Comparison of ENCODE assay signal across 11 cellular contexts in the genomic region with DNA sequence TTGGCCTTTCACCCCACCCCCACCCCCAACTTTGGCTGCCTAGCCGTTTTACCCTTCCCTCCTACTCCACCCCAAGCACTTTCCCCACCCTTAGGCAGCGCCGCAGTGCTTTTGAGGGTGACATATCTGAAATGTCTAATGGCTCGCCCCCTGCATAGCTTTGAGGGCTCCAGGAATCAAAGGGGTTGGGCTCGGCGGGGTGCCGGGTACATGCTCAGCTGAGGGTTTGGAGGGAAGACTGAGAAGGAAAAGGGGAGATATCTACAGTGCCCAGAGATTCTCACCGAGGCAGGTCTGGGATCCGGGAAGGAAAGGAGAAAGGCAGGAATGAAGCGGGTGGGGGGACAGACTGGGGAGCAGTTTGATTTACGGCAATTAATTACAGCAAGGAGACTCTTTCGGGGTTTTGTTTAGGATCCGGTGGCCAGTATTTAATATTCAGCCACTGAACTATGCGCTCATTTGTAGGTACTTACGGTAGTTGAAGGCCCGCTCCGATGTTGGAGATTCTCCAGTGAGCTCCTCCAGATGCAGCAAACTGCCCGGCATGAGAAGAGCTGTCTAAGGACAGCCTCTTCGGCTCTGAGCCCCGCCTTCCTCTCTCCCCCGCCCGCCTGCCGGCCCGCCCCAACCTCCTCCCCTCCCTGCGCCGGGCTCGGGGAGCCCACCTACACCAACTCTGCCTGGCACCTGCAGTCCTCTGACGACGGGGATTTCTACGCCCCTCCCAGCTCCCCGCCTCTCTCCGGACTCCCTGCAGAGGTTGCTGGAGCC. TPM values are rescaled to one million over a fixed set of nuclear protein-coding genes. Genes with fewer than 3 reads are reported as not detected.
DNase-seq lines count a peak whose midpoint lies in the region; ATAC-seq and TF ChIP-seq lines count a peak whose summit lies in the region.
"Had no signal": no experiment of that assay in that cellular context is flagged by ENCODE, and none has a peak within 500 bp of the region (broad histone marks: within the 10 kb centered on the region; RNA-seq: fewer than 3 reads in every experiment).

A gene with protein sequence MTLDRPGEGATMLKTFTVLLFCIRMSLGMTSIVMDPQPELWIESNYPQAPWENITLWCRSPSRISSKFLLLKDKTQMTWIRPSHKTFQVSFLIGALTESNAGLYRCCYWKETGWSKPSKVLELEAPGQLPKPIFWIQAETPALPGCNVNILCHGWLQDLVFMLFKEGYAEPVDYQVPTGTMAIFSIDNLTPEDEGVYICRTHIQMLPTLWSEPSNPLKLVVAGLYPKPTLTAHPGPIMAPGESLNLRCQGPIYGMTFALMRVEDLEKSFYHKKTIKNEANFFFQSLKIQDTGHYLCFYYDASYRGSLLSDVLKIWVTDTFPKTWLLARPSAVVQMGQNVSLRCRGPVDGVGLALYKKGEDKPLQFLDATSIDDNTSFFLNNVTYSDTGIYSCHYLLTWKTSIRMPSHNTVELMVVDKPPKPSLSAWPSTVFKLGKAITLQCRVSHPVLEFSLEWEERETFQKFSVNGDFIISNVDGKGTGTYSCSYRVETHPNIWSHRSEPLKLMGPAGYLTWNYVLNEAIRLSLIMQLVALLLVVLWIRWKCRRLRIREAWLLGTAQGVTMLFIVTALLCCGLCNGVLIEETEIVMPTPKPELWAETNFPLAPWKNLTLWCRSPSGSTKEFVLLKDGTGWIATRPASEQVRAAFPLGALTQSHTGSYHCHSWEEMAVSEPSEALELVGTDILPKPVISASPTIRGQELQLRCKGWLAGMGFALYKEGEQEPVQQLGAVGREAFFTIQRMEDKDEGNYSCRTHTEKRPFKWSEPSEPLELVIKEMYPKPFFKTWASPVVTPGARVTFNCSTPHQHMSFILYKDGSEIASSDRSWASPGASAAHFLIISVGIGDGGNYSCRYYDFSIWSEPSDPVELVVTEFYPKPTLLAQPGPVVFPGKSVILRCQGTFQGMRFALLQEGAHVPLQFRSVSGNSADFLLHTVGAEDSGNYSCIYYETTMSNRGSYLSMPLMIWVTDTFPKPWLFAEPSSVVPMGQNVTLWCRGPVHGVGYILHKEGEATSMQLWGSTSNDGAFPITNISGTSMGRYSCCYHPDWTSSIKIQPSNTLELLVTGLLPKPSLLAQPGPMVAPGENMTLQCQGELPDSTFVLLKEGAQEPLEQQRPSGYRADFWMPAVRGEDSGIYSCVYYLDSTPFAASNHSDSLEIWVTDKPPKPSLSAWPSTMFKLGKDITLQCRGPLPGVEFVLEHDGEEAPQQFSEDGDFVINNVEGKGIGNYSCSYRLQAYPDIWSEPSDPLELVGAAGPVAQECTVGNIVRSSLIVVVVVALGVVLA (N-terminal part only) (minus strand): TSS at position 569 of the 774 bp plus-strand sequence. CDS start 2,632 bp downstream, outside the sequence.

- no peaks in the 10 kb centered on the region for H3K4me1 ChIP-seq in endocrine pancreas (ENCODE audit: control insufficient read depth, insufficient read depth, low read length)
- no peaks in the 10 kb centered on the region for H3K4me1 ChIP-seq in mucosa of descending colon (ENCODE audit: low read depth)

- H3K9ac ChIP-seq in endocrine pancreas (ENCODE audit: control insufficient read depth, insufficient read depth, low read length), result no peak within 1 kb of the TSS

- no peaks in the 10 kb centered on the region for H3K4me1 Mint-ChIP-seq in activated T-helper 17 cell treated with anti-CD3 and anti-CD28 coated beads, Interleukin-2, amount 50 U/mL, for 72 hours
- H3K4me1 Mint-ChIP-seq: central memory CD8-positive, alpha-beta T cell had no signal

- H3K27me3 ChIP-seq in endocrine pancreas (ENCODE audit: control insufficient read depth, insufficient read depth, low read length), result no peaks in the 10 kb centered on the region

- no peaks in the 10 kb centered on the region for H3K36me3 ChIP-seq in endocrine pancreas (ENCODE audit: control insufficient read depth, insufficient read depth, low read length)
- no peaks in the 10 kb centered on the region for H3K36me3 ChIP-seq in mucosa of descending colon (ENCODE audit: low read depth)

- peak; percentile 25 for ATAC-seq in mucosa of descending colon
- ATAC-seq in activated T-helper 17 cell treated with anti-CD3 and anti-CD28 coated beads, Interleukin-2, amount 50 U/mL, for 72 hours (replicated peaks), result no peak

- no peaks in the 10 kb centered on the region for H3K9me3 Mint-ChIP-seq in activated T-helper 17 cell treated with anti-CD3 and anti-CD28 coated beads, Interleukin-2, amount 50 U/mL, for 72 hours
- H3K9me3 Mint-ChIP-seq: central memory CD8-positive, alpha-beta T cell had no signal

- intact Hi-C loops in mucosa of descending colon (cut with DNase I, micrococcal nuclease), result no loop called here

- no peak within 1 kb of the TSS for H3K27ac Mint-ChIP-seq in activated T-helper 17 cell treated with anti-CD3 and anti-CD28 coated beads, Interleukin-2, amount 50 U/mL, for 72 hours

- H3K9me3 ChIP-seq in endocrine pancreas (ENCODE audit: control insufficient read depth, low read length) (no peaks in the 10 kb centered on the region), mucosa of descending colon (no peaks in the 10 kb centered on the region)

- H3K27me3 Mint-ChIP-seq in activated T-helper 17 cell treated with anti-CD3 and anti-CD28 coated beads, Interleukin-2, amount 50 U/mL, for 72 hours, result peaks cover 7% of the 10 kb centered on the region
- H3K27me3 Mint-ChIP-seq: central memory CD8-positive, alpha-beta T cell had no signal

- H3K4me3 ChIP-seq in AG10803 (ENCODE audit: low read length) (no peak within 1 kb of the TSS), endocrine pancreas (ENCODE audit: control insufficient read depth, insufficient read depth, low read length) (peak within 1 kb of the TSS; percentile 7), mucosa of descending colon (no peak within 1 kb of the TSS)

- no peak within 1 kb of the TSS for H3K4me3 Mint-ChIP-seq in activated T-helper 17 cell treated with anti-CD3 and anti-CD28 coated beads, Interleukin-2, amount 50 U/mL, for 72 hours
- H3K4me3 Mint-ChIP-seq: central memory CD8-positive, alpha-beta T cell had no signal

- DNase-seq in AG10803 (ENCODE audit: low read depth), result peak; percentile 3
- peak; percentile 35 to 40 for DNase-seq in Kasumi-1 (lab: John Stamatoyannopoulos, UW)
- peak in 2 of 3 donors; percentile 14 to 19 for DNase-seq in mucosa of descending colon
- DNase-seq in SKM-1 treated with dmso at 0.1 percent for 144 hours (lab: John Stamatoyannopoulos, UW; ENCODE audit: unreplicated experiment), result no peak
- no peak for DNase-seq in stimulated activated CD4-positive, alpha-beta T cell treated with anti-CD3 and anti-CD28 coated beads, Interleukin-2, amount 100 ng/mL, for 48 hours
- no peak for DNase-seq in stimulated activated naive CD4-positive, alpha-beta T cell (lab: John Stamatoyannopoulos, UW)
- DNase-seq: DMS79, IMR-90 had no signal

- TF ChIP-seq CTCF in AG10803 (conservative IDR thresholded peaks at IDR 0.05; ENCODE audit: low read length) (no peak), mucosa of descending colon (IDR thresholded peaks at IDR 0.05) (no peak)

- H3K36me3 Mint-ChIP-seq in activated T-helper 17 cell treated with anti-CD3 and anti-CD28 coated beads, Interleukin-2, amount 50 U/mL, for 72 hours (ENCODE audit: low read depth), result no peaks in the 10 kb centered on the region

RNA-seq across cellular contexts. Expression of the gene that starts here (rescaled TPM):
- under 1 TPM in 2 of 3 donors, not detected in 1; 0.12 to 0.66 TPM for total RNA-seq in mucosa of descending colon
- total RNA-seq in activated T-helper 17 cell treated with anti-CD3 and anti-CD28 coated beads, Interleukin-2, amount 50 U/mL, for 72 hours, result not detected
- total RNA-seq: IMR-90 had no signal

Comparison
In these comparisons a context has a peak if more than half of its experiments do, and no peak if none do; other contexts are left out.
1. Peak in DNase-seq and ATAC-seq in mucosa of descending colon; RNA of the gene not detected or under 1 TPM.
2. DNase-seq: peak in AG10803 (single experiment) and Kasumi-1 (2 of 2); none in SKM-1 treated with dmso at 0.1 percent for 144 hours (single experiment), stimulated activated CD4-positive, alpha-beta T cell treated with anti-CD3 and anti-CD28 coated beads, Interleukin-2, amount 100 ng/mL, for 48 hours (0 of 2) and stimulated activated naive CD4-positive, alpha-beta T cell (0 of 6).